In genomic region chr5:172715421-172715780, GRCh38 we compare ENCODE assay signal across 1 cellular context.
A peak's percentile ranks its signal among the peaks of the same experiment; 100 is the strongest.
TF ChIP-seq lines count a peak whose summit lies in the region.

No MANE protein-coding gene starts in this region.

TF ChIP-seq in endothelial cell of umbilical vein, 7 proteins besides CTCF, POLR2A, EP300 and RAD21:
- TF ChIP-seq FOS (IDR thresholded peaks at IDR 0.05; ENCODE audit: borderline replicate concordance, insufficient read depth, low read length) (peak; percentile 14), GATA2 (IDR thresholded peaks at IDR 0.05; ENCODE audit: insufficient read depth, insufficient read length, low read depth, low read length) (no peak)
